8 cellular contexts compared by ENCODE assay signal in the genomic region with DNA sequence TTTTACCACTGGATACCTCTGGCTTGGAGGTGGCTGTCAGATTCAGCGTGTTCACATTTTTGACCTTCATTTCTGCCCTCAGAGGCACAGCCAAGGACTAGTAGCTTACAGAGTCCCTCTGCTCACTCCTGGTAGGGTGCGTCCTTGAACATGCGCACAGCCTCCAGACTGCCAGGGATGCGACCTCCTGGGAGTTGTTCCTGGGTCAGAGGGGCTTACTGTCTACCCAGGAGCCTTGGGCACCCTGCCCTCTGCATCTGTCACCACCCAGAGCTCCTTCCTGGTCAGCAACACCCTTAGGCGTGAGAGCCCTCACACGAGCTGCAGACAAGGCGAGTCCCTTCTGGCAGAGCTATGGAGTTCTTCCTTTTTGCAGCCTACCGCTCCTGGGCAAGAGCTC. TPM values are rescaled to one million over a fixed set of nuclear protein-coding genes. Genes with fewer than 3 reads are reported as not detected.
A peak's percentile ranks its signal among the peaks of the same experiment; 100 is the strongest.
DNase-seq lines count a peak whose midpoint lies in the region; TF ChIP-seq lines count a peak whose summit lies in the region.
"Had no signal": no experiment of that assay in that cellular context is flagged by ENCODE, and none has a peak within 500 bp of the region (broad histone marks: within the 10 kb centered on the region; RNA-seq: fewer than 3 reads in every experiment).

No MANE protein-coding gene starts in this region.

- DNase-seq in GM23248 (no peak), OCI-LY7 (ENCODE audit: low spot score) (no peak), epithelial cell of esophagus (ENCODE audit: low read depth) (no peak), posterior vena cava (ENCODE audit: low spot score) (peak; percentile 59), anterior cingulate cortex (lab: John Stamatoyannopoulos, UW) (no peak), hypothalamus (lab: John Stamatoyannopoulos, UW) (no peak), lower leg skin (ENCODE audit: low spot score in 2 of 2) (no peak)
- DNase-seq: NCI-H226 had no signal

- H3K9ac ChIP-seq in GM23248: peak overlapping the region; percentile 83

- H3F3A ChIP-seq in GM23248 (ENCODE audit: insufficient read depth): no peaks in the 10 kb centered on the region

- H3K27me3 ChIP-seq in GM23248 (replicated peaks; ENCODE audit: insufficient read depth): no peaks in the 10 kb centered on the region

- in situ Hi-C loops in GM23248 (cut with MboI): loop anchor here (25.0 kb wide), 1 partner anchor 429 kb away; no protein-coding TSS in a partner anchor

- TF ChIP-seq CTCF in OCI-LY7 (conservative IDR thresholded peaks at IDR 0.05; ENCODE audit: low read length) (no peak), epithelial cell of esophagus (IDR thresholded peaks at IDR 0.05; ENCODE audit: insufficient read depth, low read depth, low read length, missing control alignments) (no peak), lower leg skin (IDR thresholded peaks at IDR 0.05) (no peak)

- H3K9me3 ChIP-seq in GM23248 (ENCODE audit: low read depth) (no peaks in the 10 kb centered on the region), OCI-LY7 (ENCODE audit: low read length) (no peaks in the 10 kb centered on the region)

- H2AFZ ChIP-seq in GM23248 (no peak overlapping the region), OCI-LY7 (ENCODE audit: low read length) (no peak overlapping the region)

- BruUV-seq in OCI-LY7 (replicated peaks; lab: Mats Ljungman, UMichigan): no TSS peak

- peak overlapping the region; percentile 79 for H3K4me3 ChIP-seq in GM23248
- peak overlapping the region; percentile 98 for H3K4me3 ChIP-seq in OCI-LY7 (ENCODE audit: low read depth, low read length, poor library complexity, severe bottlenecking)
- H3K4me3 ChIP-seq in epithelial cell of esophagus (ENCODE audit: low read length): peak overlapping the region; percentile 95
- H3K4me3 ChIP-seq in lower leg skin (ENCODE audit: low read depth, poor library complexity, severe bottlenecking): no peak overlapping the region

- TF ChIP-seq POLR2A in lower leg skin (IDR thresholded peaks at IDR 0.05): no peak

- H3K27ac ChIP-seq in GM23248: no peak overlapping the region
- H3K27ac ChIP-seq in OCI-LY7 (ENCODE audit: low read depth, low read length, poor library complexity, severe bottlenecking): no peak overlapping the region

- H3K36me3 ChIP-seq in GM23248 (ENCODE audit: low read depth): no peaks in the 10 kb centered on the region
- peaks cover 49% of the 10 kb centered on the region for H3K36me3 ChIP-seq in OCI-LY7 (ENCODE audit: insufficient read depth, low read length)

- H3K4me1 ChIP-seq in GM23248 (ENCODE audit: insufficient read depth) (peaks cover 15% of the 10 kb centered on the region), OCI-LY7 (ENCODE audit: insufficient read depth, low read length, poor library complexity, severe bottlenecking) (peaks cover 30% of the 10 kb centered on the region)

- intact Hi-C loops in OCI-LY7 (cut with micrococcal nuclease; ENCODE audit: unreplicated experiment): no loop called here
- intact Hi-C loops in posterior vena cava (cut with DNase I): no loop called here
- intact Hi-C loops in lower leg skin (cut with DNase I; ENCODE audit: low total_unique reads): no loop called here

- H4K20me1 ChIP-seq in GM23248 (ENCODE audit: insufficient read depth) (no peaks in the 10 kb centered on the region), OCI-LY7 (ENCODE audit: insufficient read depth, low read length) (peaks cover 16% of the 10 kb centered on the region; the same call in 1 of the 2 replicates)

- H3K79me2 ChIP-seq in GM23248 (ENCODE audit: insufficient read depth) (peaks cover 74% of the 10 kb centered on the region), OCI-LY7 (ENCODE audit: insufficient read depth, low read depth, low read length) (peaks cover 23% of the 10 kb centered on the region)

- no peaks in the 10 kb centered on the region for H3K9me2 ChIP-seq in GM23248 (ENCODE audit: insufficient read depth)
- no peaks in the 10 kb centered on the region for H3K9me2 ChIP-seq in OCI-LY7 (ENCODE audit: insufficient read depth, low read length)

- H3K4me2 ChIP-seq in GM23248 (ENCODE audit: unreplicated experiment) (peak overlapping the region; percentile 89), OCI-LY7 (ENCODE audit: low read length) (peak overlapping the region; percentile 84)

- POLR2A ChIA-PET in OCI-LY7 (lab: Charles Lee): interaction anchor here (0.5 kb wide), 1 partner anchor 164 kb away, joined by 3 read pairs; no protein-coding TSS in a partner anchor

- CTCF ChIA-PET in OCI-LY7 (lab: Charles Lee; ENCODE audit: unreplicated experiment): no interaction called here

- 87 to 91% methylated on average over 8 of the region's 8 CpGs for WGBS in GM23248 (ENCODE audit: low coverage in 1 of 2, low lambda C conversion rate in 2 of 2, missing lambda C conversion rate in 2 of 2), 2 experiments
- 60 to 69% methylated on average over 8 of the region's 8 CpGs for WGBS in lower leg skin, 2 donors

RNA-seq across cellular contexts. Expression of a gene that starts 1.7 kb away (rescaled TPM):
- 25.6 and 34.3 TPM in 2 replicates for total RNA-seq in GM23248 (2014; rRNA removed; shearing (Covaris generic))
- 34.4 and 35.8 TPM in 2 replicates for polyA plus RNA-seq in GM23248 (2016; fragmentation: Nextera tagmentation; extraction: Ambion mirVana)
- 18.6 and 37.0 TPM in 2 replicates for total RNA-seq in OCI-LY7 (2014; rRNA removed; shearing (Covaris generic))
- total RNA-seq in OCI-LY7 (2022) (53.3 and 61.6 TPM in 2 replicates), posterior vena cava (10 to 100 TPM; 25.8 to 31.6 TPM), lower leg skin (10 to 100 TPM; 19.0 to 36.4 (median 31.6) TPM)

RNA-seq across cellular contexts. Expression of a gene that starts 20.9 kb away (rescaled TPM):
- 1.3 and 2.1 TPM in 2 replicates for total RNA-seq in GM23248 (2014; rRNA removed; shearing (Covaris generic))
- 2.2 and 2.7 TPM in 2 replicates for polyA plus RNA-seq in GM23248 (2016; fragmentation: Nextera tagmentation; extraction: Ambion mirVana)
- total RNA-seq in OCI-LY7 (2014; rRNA removed; shearing (Covaris generic)): 4.2 and 11.6 TPM in 2 replicates
- total RNA-seq in OCI-LY7 (2022): 60.8 and 78.9 TPM in 2 replicates
- total RNA-seq in posterior vena cava: 100 to 1,000 TPM in 1 of 2 donors, 10 to 100 TPM in 1; 47.9 to 122 TPM
- 10 to 100 TPM; 18.4 to 40.7 (median 20.4) TPM for total RNA-seq in lower leg skin
